16 cellular contexts compared by ENCODE assay signal in genomic region chr7:127857464-127857841, GRCh38.
DNase-seq lines count a peak whose midpoint lies in the region; ATAC-seq and TF ChIP-seq lines count a peak whose summit lies in the region.
"Had no signal": no experiment of that assay in that cellular context is flagged by ENCODE, and none has a peak within 500 bp of the region (broad histone marks: within the 10 kb centered on the region; RNA-seq: fewer than 3 reads in every experiment).

No MANE protein-coding gene starts in this region.

- H3K4me3 Mint-ChIP-seq in activated CD4-positive, alpha-beta memory T cell treated with anti-CD3 and anti-CD28 coated beads for 36 hours: no peak overlapping the region
- no peak overlapping the region for H3K4me3 Mint-ChIP-seq in activated CD4-positive, alpha-beta memory T cell treated with anti-CD3 and anti-CD28 coated beads, Interleukin-2, amount 10 ng/mL, durations not matched to agents 7 days and 5 days
- H3K4me3 Mint-ChIP-seq in activated T-helper 17 cell treated with anti-CD3 and anti-CD28 coated beads, Interleukin-2, amount 50 U/mL, for 72 hours: peak overlapping the region; percentile 44
- H3K4me3 Mint-ChIP-seq: H9 had no signal

- no peak for TF ChIP-seq POLR2A in ovary (IDR thresholded peaks at IDR 0.05)

- H3K36me3 Mint-ChIP-seq in activated CD4-positive, alpha-beta memory T cell treated with anti-CD3 and anti-CD28 coated beads for 36 hours: peaks cover 16% of the 10 kb centered on the region
- peaks cover 20% of the 10 kb centered on the region for H3K36me3 Mint-ChIP-seq in activated CD4-positive, alpha-beta memory T cell treated with anti-CD3 and anti-CD28 coated beads, Interleukin-2, amount 10 ng/mL, durations not matched to agents 7 days and 5 days (ENCODE audit: low read depth)
- peaks cover 41% of the 10 kb centered on the region for H3K36me3 Mint-ChIP-seq in activated T-helper 17 cell treated with anti-CD3 and anti-CD28 coated beads, Interleukin-2, amount 50 U/mL, for 72 hours (ENCODE audit: low read depth)

- H3K4me1 ChIP-seq in BLaER1: peaks cover 57% of the 10 kb centered on the region
- H3K4me1 ChIP-seq in KMS-11 (ENCODE audit: low read depth, poor library complexity, severe bottlenecking): peaks cover 61% of the 10 kb centered on the region
- H3K4me1 ChIP-seq in ovary (ENCODE audit: insufficient read depth): peaks cover 4% of the 10 kb centered on the region

- no peaks in the 10 kb centered on the region for H3K9me3 Mint-ChIP-seq in activated CD4-positive, alpha-beta memory T cell treated with anti-CD3 and anti-CD28 coated beads for 36 hours
- no peaks in the 10 kb centered on the region for H3K9me3 Mint-ChIP-seq in activated CD4-positive, alpha-beta memory T cell treated with anti-CD3 and anti-CD28 coated beads, Interleukin-2, amount 10 ng/mL, durations not matched to agents 7 days and 5 days
- no peaks in the 10 kb centered on the region for H3K9me3 Mint-ChIP-seq in activated T-helper 17 cell treated with anti-CD3 and anti-CD28 coated beads, Interleukin-2, amount 50 U/mL, for 72 hours
- H3K9me3 Mint-ChIP-seq: H9 had no signal

- CTCF ChIA-PET in activated CD4-positive, alpha-beta memory T cell treated with anti-CD3 and anti-CD28 coated beads for 36 hours (lab: Charles Lee): no interaction called here
- CTCF ChIA-PET in activated CD4-positive, alpha-beta memory T cell treated with anti-CD3 and anti-CD28 coated beads, Interleukin-2, amount 10 ng/mL, durations not matched to agents 7 days and 5 days (lab: Charles Lee): interaction anchor here (0.6 kb wide), 1 partner anchor 51 kb away, joined by 3 read pairs; no protein-coding TSS in a partner anchor

- peaks cover 52% of the 10 kb centered on the region for H4K20me1 ChIP-seq in BLaER1
- H4K20me1 ChIP-seq in KMS-11 (ENCODE audit: insufficient read depth): peaks cover 15% of the 10 kb centered on the region; the same call in 1 of the 2 replicates

- H3K36me3 ChIP-seq in BLaER1 (peaks cover 21% of the 10 kb centered on the region; the same call in 1 of the 2 replicates), KMS-11 (ENCODE audit: insufficient read depth) (no peaks in the 10 kb centered on the region), ovary (no peaks in the 10 kb centered on the region)

- ATAC-seq in activated T-helper 17 cell treated with anti-CD3 and anti-CD28 coated beads, Interleukin-2, amount 50 U/mL, for 72 hours (replicated peaks): no peak

- intact Hi-C loops in activated CD4-positive, alpha-beta memory T cell treated with anti-CD3 and anti-CD28 coated beads for 36 hours (cut with micrococcal nuclease): loop anchor here (1.0 to 10.0 kb wide), 4 partner anchors 37 to 463 kb away; partner anchors contain the start of genes LRRC4 and ZNF800
- intact Hi-C loops in ovary (cut with DNase I): no loop called here

- H3K27me3 ChIP-seq in BLaER1 (no peaks in the 10 kb centered on the region), KMS-11 (ENCODE audit: insufficient read depth, low read depth) (no peaks in the 10 kb centered on the region), ovary (no peaks in the 10 kb centered on the region)

- no peak for TF ChIP-seq EP300 in ovary (IDR thresholded peaks at IDR 0.05)

- no peak overlapping the region for H3K4me3 ChIP-seq in BLaER1
- H3K4me3 ChIP-seq in KMS-11 (IDR thresholded peaks at IDR 0.05; ENCODE audit: insufficient read depth, low read depth, low read length): no peak overlapping the region
- no peak overlapping the region for H3K4me3 ChIP-seq in ovary

- no peaks in the 10 kb centered on the region for H3K27me3 Mint-ChIP-seq in activated CD4-positive, alpha-beta memory T cell treated with anti-CD3 and anti-CD28 coated beads for 36 hours
- H3K27me3 Mint-ChIP-seq in activated CD4-positive, alpha-beta memory T cell treated with anti-CD3 and anti-CD28 coated beads, Interleukin-2, amount 10 ng/mL, durations not matched to agents 7 days and 5 days: peaks cover 2% of the 10 kb centered on the region
- H3K27me3 Mint-ChIP-seq in activated T-helper 17 cell treated with anti-CD3 and anti-CD28 coated beads, Interleukin-2, amount 50 U/mL, for 72 hours: no peaks in the 10 kb centered on the region

- H3K9me3 ChIP-seq in BLaER1 (no peaks in the 10 kb centered on the region), ovary (no peaks in the 10 kb centered on the region)

- peak overlapping the region; percentile 18 for H3K27ac Mint-ChIP-seq in activated CD4-positive, alpha-beta memory T cell treated with anti-CD3 and anti-CD28 coated beads for 36 hours
- H3K27ac Mint-ChIP-seq in activated CD4-positive, alpha-beta memory T cell treated with anti-CD3 and anti-CD28 coated beads, Interleukin-2, amount 10 ng/mL, durations not matched to agents 7 days and 5 days: no peak overlapping the region
- H3K27ac Mint-ChIP-seq in activated T-helper 17 cell treated with anti-CD3 and anti-CD28 coated beads, Interleukin-2, amount 50 U/mL, for 72 hours: peak overlapping the region; percentile 12

- H2AFZ ChIP-seq in KMS-11 (ENCODE audit: low read depth): no peak overlapping the region

- H3K27ac ChIP-seq in BLaER1: no peak overlapping the region
- peak overlapping the region; percentile 85 for H3K27ac ChIP-seq in KMS-11
- H3K27ac ChIP-seq in ovary: no peak overlapping the region
- H3K27ac ChIP-seq: C4-2B had no signal

- peaks cover 4% of the 10 kb centered on the region; the same call in 1 of the 2 replicates for H3K79me2 ChIP-seq in KMS-11 (ENCODE audit: insufficient read depth, low read depth)

- WGBS in ovary, 3 donors: 89 to 98% (median 93%) methylated on average over 4 of the region's 4 CpGs

- TF ChIP-seq CTCF in KMS-11 (conservative IDR thresholded peaks at IDR 0.05; ENCODE audit: low read depth, low read length): no peak
- TF ChIP-seq CTCF in ovary (IDR thresholded peaks at IDR 0.05): no peak

- H3K9ac ChIP-seq in BLaER1: no peak overlapping the region
- no peak overlapping the region; the same call in 1 of the 2 replicates for H3K9ac ChIP-seq in KMS-11

- peaks cover 67% of the 10 kb centered on the region for H3K4me1 Mint-ChIP-seq in activated CD4-positive, alpha-beta memory T cell treated with anti-CD3 and anti-CD28 coated beads for 36 hours (ENCODE audit: low read depth)
- H3K4me1 Mint-ChIP-seq in activated CD4-positive, alpha-beta memory T cell treated with anti-CD3 and anti-CD28 coated beads, Interleukin-2, amount 10 ng/mL, durations not matched to agents 7 days and 5 days: peaks cover 46% of the 10 kb centered on the region
- H3K4me1 Mint-ChIP-seq in activated T-helper 17 cell treated with anti-CD3 and anti-CD28 coated beads, Interleukin-2, amount 50 U/mL, for 72 hours: peaks cover 37% of the 10 kb centered on the region

- POLR2A ChIA-PET in activated CD4-positive, alpha-beta memory T cell treated with anti-CD3 and anti-CD28 coated beads for 36 hours (lab: Charles Lee): no interaction called here
- POLR2A ChIA-PET in activated CD4-positive, alpha-beta memory T cell treated with anti-CD3 and anti-CD28 coated beads, Interleukin-2, amount 10 ng/mL, durations not matched to agents 7 days and 5 days (lab: Charles Lee): no interaction called here

- H3K4me2 ChIP-seq in BLaER1: peak overlapping the region; percentile 60
- peak overlapping the region; percentile 44 for H3K4me2 ChIP-seq in KMS-11

- no peak for DNase-seq in activated CD4-positive, alpha-beta memory T cell treated with anti-CD3 and anti-CD28 coated beads for 36 hours
- DNase-seq in activated CD4-positive, alpha-beta memory T cell treated with anti-CD3 and anti-CD28 coated beads, Interleukin-2, amount 10 ng/mL, durations not matched to agents 7 days and 5 days: no peak
- DNase-seq in stimulated activated CD4-positive, alpha-beta T cell treated with anti-CD3 and anti-CD28 coated beads, Interleukin-2, amount 100 ng/mL, for 24 hours: no peak
- no peak for DNase-seq in ovary
- DNase-seq in NOMO-1 (lab: John Stamatoyannopoulos, UW; ENCODE audit: unreplicated experiment in 2 of 2): no peak
- DNase-seq: 8988T, AML-193, COR-L47, DMS153, DMS79 treated with DMSO at 0.1 percent for 48 hours, GOT3, H9 had no signal
